ENCODE assay signal across 1 cellular context in genomic region chr13:52211416-52211776, GRCh38.
TF ChIP-seq lines count a peak whose summit lies in the region.

No MANE protein-coding gene starts in this region.

TF ChIP-seq in HepG2, 621 proteins besides CTCF, POLR2A, EP300 and RAD21:
- TF ChIP-seq GATAD2A (CRISPR knock-in tag; IDR thresholded peaks at IDR 0.05), result 0 out of 2 replicates have a peak, but pooled peaks have one; percentile 3
TF ChIP-seq in HepG2: peak in this region for 1; not testable (repeated sequence) for 620.
